In the genomic region with DNA sequence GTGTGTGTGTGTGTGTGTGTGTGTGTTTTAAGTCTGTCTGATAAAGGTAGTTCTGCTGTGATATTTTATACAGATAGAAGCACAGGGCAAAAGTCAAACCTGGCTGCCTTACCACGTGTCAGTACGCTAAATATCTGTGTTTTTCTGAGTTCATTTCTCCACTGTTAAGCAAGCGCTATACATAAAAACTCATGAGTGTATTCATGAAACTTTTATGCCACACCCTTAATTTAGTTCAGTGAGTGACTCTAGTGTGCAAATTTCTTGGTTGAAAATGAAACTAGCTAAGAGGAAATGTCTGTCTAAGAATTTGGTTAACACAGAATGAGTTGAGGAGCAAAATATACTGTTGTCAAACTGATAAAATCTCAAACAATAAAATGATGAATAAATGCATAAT, we compare ENCODE assay signal across 1 cellular context.
TF ChIP-seq lines count a peak whose summit lies in the region.

No MANE protein-coding gene starts in this region.

TF ChIP-seq in SK-N-SH, 30 proteins besides CTCF, POLR2A, EP300 and RAD21 (continued from another document):
- TF ChIP-seq SIN3A (IDR thresholded peaks at IDR 0.05; ENCODE audit: borderline replicate concordance, low read depth, low read length): no peak
